20 cellular contexts compared by ENCODE assay signal in genomic region chr11:92284558-92284957, GRCh38. TPM values are rescaled to one million over a fixed set of nuclear protein-coding genes. Genes with fewer than 3 reads are reported as not detected.
DNase-seq lines count a peak whose midpoint lies in the region; ATAC-seq and TF ChIP-seq lines count a peak whose summit lies in the region.
"Had no signal": no experiment of that assay in that cellular context is flagged by ENCODE, and none has a peak within 500 bp of the region (broad histone marks: within the 10 kb centered on the region; RNA-seq: fewer than 3 reads in every experiment).

No MANE protein-coding gene starts in this region.

- ATAC-seq in Right ventricle myocardium superior (ENCODE audit: poor library complexity) (peak; percentile 97), upper lobe of right lung (peak; percentile 73)
- ATAC-seq: HCT116, K562 had no signal

- no peak overlapping the region for H2AFZ ChIP-seq in neural progenitor cell (replicated peaks)
- H2AFZ ChIP-seq: GM23248 had no signal

- H3K4me1 ChIP-seq in right atrium auricular region = peaks cover 0 to 4% of the 10 kb centered on the region in 2 donors
- peaks cover 0 to 8% (median 1%) of the 10 kb centered on the region in 4 donors for H3K4me1 ChIP-seq in esophagus muscularis mucosa
- peaks cover 12% of the 10 kb centered on the region for H3K4me1 ChIP-seq in left ventricle myocardium inferior
- no peaks in the 10 kb centered on the region for H3K4me1 ChIP-seq in upper lobe of right lung
- H3K4me1 ChIP-seq in neural progenitor cell = peaks cover 22% of the 10 kb centered on the region
- H3K4me1 ChIP-seq: BE2C had no signal

- no peaks in the 10 kb centered on the region for H4K20me1 ChIP-seq in neural progenitor cell (ENCODE audit: low read depth)

- TF ChIP-seq POLR2A in esophagus muscularis mucosa (IDR thresholded peaks at IDR 0.05; ENCODE audit: low read depth) = no peak

- peaks cover 24% of the 10 kb centered on the region for H3K4me1 Mint-ChIP-seq in neural progenitor cell
- H3K4me1 Mint-ChIP-seq: CD4-positive, CD25-positive, alpha-beta regulatory T cell; CD8-positive, alpha-beta memory T cell had no signal

- DNase-seq in Right ventricle myocardium superior (peak; percentile 43), right atrium auricular region (ENCODE audit: low spot score) (no peak), esophagus muscularis mucosa (ENCODE audit: extremely low spot score) (peak; percentile 62), left ventricle myocardium inferior (peak; percentile 27), upper lobe of right lung (no peak), neural progenitor cell (ENCODE audit: low spot score) (no peak), NCI-H524 treated with DMSO at 0.1 percent for 48 hours (lab: John Stamatoyannopoulos, UW) (no peak), AG20443 (ENCODE audit: low spot score) (no peak)
- DNase-seq: BE2C; C1 segment of cervical spinal cord; CD4-positive, CD25-positive, alpha-beta regulatory T cell; CD8-positive, alpha-beta memory T cell; COR-L47; GDM1; GM23248; H7; HFFc6; IMR-90 had no signal

- H3K36me3 Mint-ChIP-seq in neural progenitor cell = peaks cover 4% of the 10 kb centered on the region
- H3K36me3 Mint-ChIP-seq: CD4-positive, CD25-positive, alpha-beta regulatory T cell; CD8-positive, alpha-beta memory T cell had no signal

- H3K4me3 ChIP-seq in right atrium auricular region (no peak overlapping the region), esophagus muscularis mucosa (no peak overlapping the region), left ventricle myocardium inferior (no peak overlapping the region), upper lobe of right lung (no peak overlapping the region), neural progenitor cell (no peak overlapping the region)
- H3K4me3 ChIP-seq: GM23248, K562 had no signal

- TF ChIP-seq EP300 in esophagus muscularis mucosa (IDR thresholded peaks at IDR 0.05) = no peak

- no peak overlapping the region for H3K27ac Mint-ChIP-seq in neural progenitor cell
- H3K27ac Mint-ChIP-seq: CD4-positive, CD25-positive, alpha-beta regulatory T cell; HFFc6 had no signal

- H3K9me3 Mint-ChIP-seq in neural progenitor cell = no peaks in the 10 kb centered on the region
- H3K9me3 Mint-ChIP-seq: HFFc6 had no signal

- intact Hi-C loops in Right ventricle myocardium superior (cut with DNase I) = no loop called here
- intact Hi-C loops in esophagus muscularis mucosa (cut with DNase I) = no loop called here
- intact Hi-C loops in left ventricle myocardium inferior (cut with micrococcal nuclease) = no loop called here
- intact Hi-C loops in upper lobe of right lung (cut with DNase I) = no loop called here

- no peak overlapping the region for H3K4me2 ChIP-seq in neural progenitor cell

- H3K9me3 ChIP-seq in right atrium auricular region (no peaks in the 10 kb centered on the region), esophagus muscularis mucosa (no peaks in the 10 kb centered on the region), left ventricle myocardium inferior (replicated peaks) (no peaks in the 10 kb centered on the region), upper lobe of right lung (no peaks in the 10 kb centered on the region), neural progenitor cell (ENCODE audit: low read depth) (no peaks in the 10 kb centered on the region)
- H3K9me3 ChIP-seq: BE2C had no signal

- H3K27me3 ChIP-seq in right atrium auricular region (no peaks in the 10 kb centered on the region), esophagus muscularis mucosa (no peaks in the 10 kb centered on the region), left ventricle myocardium inferior (ENCODE audit: low read depth) (no peaks in the 10 kb centered on the region), upper lobe of right lung (no peaks in the 10 kb centered on the region), neural progenitor cell (no peaks in the 10 kb centered on the region)
- H3K27me3 ChIP-seq: BE2C had no signal

- no peak for TF ChIP-seq CTCF in right atrium auricular region (IDR thresholded peaks at IDR 0.05)
- no peak for TF ChIP-seq CTCF in esophagus muscularis mucosa (IDR thresholded peaks at IDR 0.05)
- TF ChIP-seq CTCF in left ventricle myocardium inferior (IDR thresholded peaks at IDR 0.05; ENCODE audit: borderline replicate concordance) = no peak
- TF ChIP-seq CTCF in upper lobe of right lung (IDR thresholded peaks at IDR 0.05) = no peak
- no peak for TF ChIP-seq CTCF in neural progenitor cell (IDR thresholded peaks at IDR 0.05)

- H3K36me3 ChIP-seq in right atrium auricular region = no peaks in the 10 kb centered on the region
- no peaks in the 10 kb centered on the region for H3K36me3 ChIP-seq in esophagus muscularis mucosa
- no peaks in the 10 kb centered on the region for H3K36me3 ChIP-seq in left ventricle myocardium inferior
- no peaks in the 10 kb centered on the region for H3K36me3 ChIP-seq in upper lobe of right lung
- H3K36me3 ChIP-seq in neural progenitor cell = no peaks in the 10 kb centered on the region
- H3K36me3 ChIP-seq: BE2C had no signal

- H3F3A ChIP-seq in neural progenitor cell (ENCODE audit: low read depth) = peaks cover 9% of the 10 kb centered on the region

- H3K27ac ChIP-seq in right atrium auricular region (no peak overlapping the region), esophagus muscularis mucosa (replicated peaks in 1 of 4) (no peak overlapping the region), left ventricle myocardium inferior (replicated peaks) (no peak overlapping the region), upper lobe of right lung (no peak overlapping the region), neural progenitor cell (no peak overlapping the region)
- H3K27ac ChIP-seq: GM23248 had no signal

- no peaks in the 10 kb centered on the region for H3K27me3 Mint-ChIP-seq in neural progenitor cell (ENCODE audit: insufficient read depth, low read depth)
- H3K27me3 Mint-ChIP-seq: CD4-positive, CD25-positive, alpha-beta regulatory T cell; CD8-positive, alpha-beta memory T cell had no signal

- no peaks in the 10 kb centered on the region for H3K79me2 ChIP-seq in neural progenitor cell (ENCODE audit: low read depth)

- no peak overlapping the region for H3K9ac ChIP-seq in neural progenitor cell
- H3K9ac ChIP-seq: GM23248 had no signal

- H3K4me3 Mint-ChIP-seq in neural progenitor cell = no peak overlapping the region
- H3K4me3 Mint-ChIP-seq: CD4-positive, CD25-positive, alpha-beta regulatory T cell; CD8-positive, alpha-beta memory T cell; HFFc6 had no signal

- 65% methylated on average over 5 of the region's 5 CpGs for WGBS in esophagus muscularis mucosa

RNA-seq across cellular contexts. Expression of gene FAT3, which starts 59.9 kb away (rescaled TPM):
- total RNA-seq in Right ventricle myocardium superior (0.24 TPM), right atrium auricular region (under 1 TPM; 0.33 to 0.75 TPM), esophagus muscularis mucosa (10 to 100 TPM in 3 of 4 donors, 1 to 10 TPM in 1; 6.5 to 18.8 (median 15.4) TPM), left ventricle myocardium inferior (0.33 TPM), upper lobe of right lung (6.9 TPM), neural progenitor cell (ENCODE audit: low replicate concordance) (20.9 and 22.0 TPM in 2 replicates)
- total RNA-seq: CD4-positive, CD25-positive, alpha-beta regulatory T cell; CD8-positive, alpha-beta memory T cell had no signal

Comparison
In these comparisons a context has a peak if more than half of its experiments do, and no peak if none do; other contexts are left out.
1. DNase-seq: peak in Right ventricle myocardium superior (single experiment), esophagus muscularis mucosa (single experiment) and left ventricle myocardium inferior (single experiment); none in right atrium auricular region (single experiment), upper lobe of right lung (single experiment), neural progenitor cell (single experiment), NCI-H524 treated with DMSO at 0.1 percent for 48 hours (single experiment) and AG20443 (single experiment).